Comparison of ENCODE assay signal across 30 cellular contexts in the genomic region with DNA sequence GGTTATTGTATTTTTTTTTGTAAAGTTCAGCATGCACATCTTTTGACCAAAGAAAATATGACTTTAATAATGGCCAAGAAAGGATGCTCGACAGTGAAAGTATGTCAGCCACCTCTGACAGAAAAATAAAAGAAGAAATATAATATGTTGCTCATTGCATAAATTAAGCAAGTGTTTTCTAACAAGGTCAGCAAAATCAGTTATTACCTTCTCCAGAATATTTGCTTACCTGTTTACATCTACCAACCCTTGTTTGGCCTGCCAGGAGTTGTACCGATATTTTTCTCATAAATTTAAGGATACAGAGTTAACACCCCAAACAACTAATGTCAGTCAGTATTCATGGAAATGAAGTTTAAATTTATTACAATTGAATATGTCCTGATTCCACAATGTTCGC.
DNase-seq lines count a peak whose midpoint lies in the region; ATAC-seq, FAIRE-seq and TF ChIP-seq lines count a peak whose summit lies in the region.
"Had no signal": no experiment of that assay in that cellular context is flagged by ENCODE, and none has a peak within 500 bp of the region (broad histone marks: within the 10 kb centered on the region; RNA-seq: fewer than 3 reads in every experiment).

No MANE protein-coding gene starts in this region.

- H4K5ac ChIP-seq in IMR-90 (ENCODE audit: low read depth, low read length), result no peak overlapping the region

- no peak overlapping the region for H2BK15ac ChIP-seq in IMR-90 (ENCODE audit: low read depth, low read length)

- no peak overlapping the region for H3K4ac ChIP-seq in IMR-90 (ENCODE audit: low read depth, low read length)

- no peak for TF ChIP-seq EP300 in HepG2 (IDR thresholded peaks at IDR 0.05; ENCODE audit: low read depth in 2 of 2, low read length in 2 of 2)
- TF ChIP-seq EP300 in HepG2 (CRISPR knock-in tag; IDR thresholded peaks at IDR 0.05; ENCODE audit: borderline replicate concordance), result no peak

- intact Hi-C loops in HepG2 (cut with micrococcal nuclease; ENCODE audit: unreplicated experiment) (no loop called here), right lobe of liver (cut with DNase I) (no loop called here), IMR-90 (cut with micrococcal nuclease) (no loop called here)

- H2BK5ac ChIP-seq in IMR-90 (ENCODE audit: low read depth, low read length, poor library complexity, severe bottlenecking), result no peak overlapping the region

- H4K20me1 ChIP-seq in HepG2 (ENCODE audit: insufficient read depth, low read length), result no peaks in the 10 kb centered on the region
- no peaks in the 10 kb centered on the region for H4K20me1 ChIP-seq in IMR-90 (ENCODE audit: insufficient read depth, low read length)
- H4K20me1 ChIP-seq: BLaER1; BLaER1 treated with 17β-estradiol and CSF1 and Interleukin-3, amounts not matched to agents 10 nM and 100 nM had no signal

- no peak overlapping the region for H3K18ac ChIP-seq in IMR-90 (ENCODE audit: low read depth, low read length)

- 17% methylated on average over 3 of the region's 3 CpGs for WGBS in HepG2 (ENCODE audit: low lambda C conversion rate)
- WGBS in right lobe of liver (ENCODE audit: insufficient coverage, low coverage, low lambda C conversion rate, missing lambda C conversion rate), result 88% methylated on average over 3 of the region's 3 CpGs
- whole genome bisulfite sequencing in IMR-90 (ENCODE audit: extremely low coverage in 2 of 2, insufficient read length in 1 of 2), 2 experiments, result no CpG with 5 or more reads among the region's 3 CpGs

- no peak overlapping the region for H4K91ac ChIP-seq in IMR-90 (ENCODE audit: insufficient read depth, low read depth, low read length)

- no peaks in the 10 kb centered on the region for H3K9me3 ChIP-seq in HepG2 (ENCODE audit: low read length)
- no peaks in the 10 kb centered on the region for H3K9me3 ChIP-seq in right lobe of liver
- no peaks in the 10 kb centered on the region for H3K9me3 ChIP-seq in IMR-90 (ENCODE audit: control insufficient read depth, insufficient read depth, low read length)
- H3K9me3 ChIP-seq: A549; BLaER1; BLaER1 treated with 17β-estradiol and CSF1 and Interleukin-3, amounts not matched to agents 10 nM and 100 nM; Caco-2 had no signal

- H2AK5ac ChIP-seq in IMR-90 (ENCODE audit: low read depth, low read length), result no peak overlapping the region

- ATAC-seq in HepG2 (no peak), right lobe of liver (no peak), IMR-90 (ENCODE audit: low read depth) (no peak)
- ATAC-seq: A549; CD8-positive, alpha-beta T cell had no signal

- in situ Hi-C loops in HepG2 (cut with HindIII; ENCODE audit: extremely low pct_ligation_motif_present, low pct_unique_long_range_greater_than_20kb) (no loop called here), IMR-90 (cut with MboI; ENCODE audit: low sequenced_read_pairs) (no loop called here)

- TF ChIP-seq POLR2A in HepG2 (IDR thresholded peaks at IDR 0.05; ENCODE audit: insufficient read depth in 1 of 2, low read depth in 2 of 2, low read length in 2 of 2), result no peak
- TF ChIP-seq POLR2A in right lobe of liver (IDR thresholded peaks at IDR 0.05), result no peak
- no peak for TF ChIP-seq POLR2A in IMR-90 (IDR thresholded peaks at IDR 0.05; ENCODE audit: low read depth, low read length)

- POLR2A ChIA-PET in HepG2 (lab: Yijun Ruan, JAX) (no interaction called here), IMR-90 (lab: Charles Lee; ENCODE audit: unreplicated experiment) (no interaction called here)

- H2AK9ac ChIP-seq in IMR-90 (replicated peaks; ENCODE audit: low read depth, low read length, poor library complexity), result no peak overlapping the region

- H3K4me3 ChIP-seq in HepG2 (replicated peaks in 1 of 3; ENCODE audit: insufficient read depth in 1 of 3, low read depth in 2 of 3, low read length in 3 of 3), result no peak overlapping the region
- no peak overlapping the region for H3K4me3 ChIP-seq in right lobe of liver
- no peak overlapping the region for H3K4me3 ChIP-seq in IMR-90 (ENCODE audit: insufficient read depth, low read depth, low read length)
- H3K4me3 ChIP-seq: A549; BLaER1; BLaER1 treated with 17β-estradiol and CSF1 and Interleukin-3, amounts not matched to agents 10 nM and 100 nM had no signal

- no peak overlapping the region for H3K14ac ChIP-seq in IMR-90 (replicated peaks; ENCODE audit: low read depth, low read length)

- no peaks in the 10 kb centered on the region; the same call in 1 of the 2 replicates for H3K9me1 ChIP-seq in IMR-90 (ENCODE audit: insufficient read depth, low read length)

- H3K23ac ChIP-seq in IMR-90 (ENCODE audit: low read depth, low read length), result no peak overlapping the region

- H3K56ac ChIP-seq in IMR-90 (ENCODE audit: extremely low read depth, insufficient read depth, low read length), result no peak overlapping the region

- H3K9ac ChIP-seq in HepG2 (ENCODE audit: insufficient read depth, low read depth, low read length) (no peak overlapping the region), IMR-90 (ENCODE audit: low read depth, low read length) (no peak overlapping the region)
- H3K9ac ChIP-seq: BLaER1; BLaER1 treated with 17β-estradiol and CSF1 and Interleukin-3, amounts not matched to agents 10 nM and 100 nM had no signal

- no peak for FAIRE-seq in HepG2 (lab: Jason Lieb, UNC)
- FAIRE-seq: A204.1, A549 had no signal

- TF ChIP-seq CTCF in HepG2 (CRISPR knock-in tag; IDR thresholded peaks at IDR 0.05), result no peak
- TF ChIP-seq CTCF in right lobe of liver (IDR thresholded peaks at IDR 0.05), result no peak
- TF ChIP-seq CTCF in IMR-90 (conservative IDR thresholded peaks at IDR 0.05; ENCODE audit: low read depth, low read length), result no peak

- H3K4me2 ChIP-seq in HepG2 (ENCODE audit: low read depth, low read length) (no peak overlapping the region), IMR-90 (ENCODE audit: low read depth, low read length) (no peak overlapping the region)
- H3K4me2 ChIP-seq: A549, BLaER1 had no signal

- no peak overlapping the region for H4K8ac ChIP-seq in IMR-90 (ENCODE audit: low read depth in 2 of 2, low read length in 2 of 2)

- H3K36me3 ChIP-seq in HepG2 (replicated peaks in 1 of 2; ENCODE audit: control insufficient read depth in 1 of 2, insufficient read depth in 2 of 2, low read length in 2 of 2) (no peaks in the 10 kb centered on the region), right lobe of liver (no peaks in the 10 kb centered on the region), IMR-90 (ENCODE audit: control insufficient read depth, insufficient read depth, low read length) (no peaks in the 10 kb centered on the region)
- H3K36me3 ChIP-seq: BE2C; BLaER1; BLaER1 treated with 17β-estradiol and CSF1 and Interleukin-3, amounts not matched to agents 10 nM and 100 nM had no signal

- no peaks in the 10 kb centered on the region for H3K4me1 ChIP-seq in HepG2 (ENCODE audit: insufficient read depth, low read length)
- H3K4me1 ChIP-seq in right lobe of liver, result peaks cover 0 to 5% (median under 1%) of the 10 kb centered on the region in 4 donors
- H3K4me1 ChIP-seq in IMR-90 (ENCODE audit: control insufficient read depth, insufficient read depth, low read length), result no peaks in the 10 kb centered on the region
- H3K4me1 ChIP-seq: BLaER1, Caco-2 had no signal

- dilution Hi-C loops in IMR-90 (cut with HindIII; ENCODE audit: low sequenced_read_pairs, unreplicated experiment), result no loop called here

- H3K27ac ChIP-seq in HepG2 (ENCODE audit: extremely low read length, insufficient read depth, low read length) (no peak overlapping the region), right lobe of liver (no peak overlapping the region), IMR-90 (ENCODE audit: insufficient read depth, low read length) (no peak overlapping the region)
- H3K27ac ChIP-seq: 22Rv1, A549, BLaER1, C4-2B had no signal

- no TSS peak for BruUV-seq in HepG2 (replicated peaks; lab: Mats Ljungman, UMichigan)
- BruUV-seq in IMR-90 (replicated peaks; lab: Mats Ljungman, UMichigan), result no TSS peak

- TF ChIP-seq RAD21 in HepG2 (CRISPR knock-in tag; IDR thresholded peaks at IDR 0.05), result no peak
- no peak for TF ChIP-seq RAD21 in IMR-90 (IDR thresholded peaks at IDR 0.05; ENCODE audit: low read length)

- H2AFZ ChIP-seq in HepG2 (ENCODE audit: low read length), result no peak overlapping the region
- no peak overlapping the region for H2AFZ ChIP-seq in IMR-90 (replicated peaks; ENCODE audit: low read length, poor library complexity)

- H2BK20ac ChIP-seq in IMR-90 (ENCODE audit: low read depth, low read length), result no peak overlapping the region

- H2BK120ac ChIP-seq in IMR-90 (ENCODE audit: low read depth, low read length), result no peak overlapping the region

- H3K79me2 ChIP-seq in HepG2 (ENCODE audit: insufficient read depth, low read length), result no peaks in the 10 kb centered on the region

- H3K27me3 ChIP-seq in HepG2 (ENCODE audit: control insufficient read depth in 1 of 2, insufficient read depth in 2 of 2, low read length in 2 of 2), result no peaks in the 10 kb centered on the region
- no peaks in the 10 kb centered on the region for H3K27me3 ChIP-seq in right lobe of liver
- H3K27me3 ChIP-seq in IMR-90 (ENCODE audit: control insufficient read depth, insufficient read depth, low read length), result no peaks in the 10 kb centered on the region
- H3K27me3 ChIP-seq: BE2C; BLaER1; BLaER1 treated with 17β-estradiol and CSF1 and Interleukin-3, amounts not matched to agents 10 nM and 100 nM had no signal

- no peaks in the 10 kb centered on the region for H3K79me1 ChIP-seq in IMR-90 (ENCODE audit: low read depth in 1 of 2, low read length in 2 of 2)

- CTCF ChIA-PET in HepG2 (lab: Yijun Ruan, JAX; ENCODE audit: low intra/inter-chr PET ratio, low total read pairs) (no interaction called here), IMR-90 (lab: Yijun Ruan, JAX) (no interaction called here)

- DNase-seq in HepG2 (ENCODE audit: low spot score) (no peak), right lobe of liver (no peak), IMR-90 (no peak), NCI-H1930 (lab: John Stamatoyannopoulos, UW) (no peak)
- DNase-seq: 8988T; ACHN; AML-193; BE2C; C1 segment of cervical spinal cord; Caco-2; Calu3; CD4-positive, alpha-beta memory T cell; CD4-positive, alpha-beta T cell; CD4-positive, CD25-positive, alpha-beta regulatory T cell; CD8-positive, alpha-beta memory T cell; CD8-positive, alpha-beta T cell; COR-L47; DMS 273 treated with DMSO at 0.1 percent for 48 hours; DMS153; DMS53; DMS79; DMS79 treated with DMSO at 0.1 percent for 48 hours; DND-41; EL had no signal

TF ChIP-seq in HepG2, 621 proteins besides CTCF, POLR2A, EP300 and RAD21 (continues in another document):
- TF ChIP-seq MAFK (conservative IDR thresholded peaks at IDR 0.05 in 1 of 2, IDR thresholded peaks at IDR 0.05 in 1 of 2; ENCODE audit: low read length in 2 of 2), result peak in 1 of 2 experiments; percentile 73; a peak in 2 of 4 replicates

TF ChIP-seq in IMR-90, 13 proteins besides CTCF, POLR2A, EP300 and RAD21:
- no peak for TF ChIP-seq RCOR1 (IDR thresholded peaks at IDR 0.05; ENCODE audit: insufficient replicate concordance, low read length)
- peak; percentile 28; the same call in 1 of the 2 replicates for TF ChIP-seq MAFK (IDR thresholded peaks at IDR 0.05; ENCODE audit: low read depth, low read length)
- no peak for TF ChIP-seq CEBPB (IDR thresholded peaks at IDR 0.05; ENCODE audit: low read depth, low read length)
